ENCODE assay signal across 10 cellular contexts in genomic region chrX:123184199-123184857, GRCh38. TPM values are rescaled to one million over a fixed set of nuclear protein-coding genes. Genes with fewer than 3 reads are reported as not detected.
A peak's percentile ranks its signal among the peaks of the same experiment; 100 is the strongest.
DNase-seq lines count a peak whose midpoint lies in the region; ATAC-seq and TF ChIP-seq lines count a peak whose summit lies in the region.
"Had no signal": no experiment of that assay in that cellular context is flagged by ENCODE, and none has a peak within 500 bp of the region (broad histone marks: within the 10 kb centered on the region; RNA-seq: fewer than 3 reads in every experiment).

Gene GRIA3, plus strand, starts transcription at chrX:123184278. Its CDS starts 258 bp downstream, at chrX:123184536.

- peaks cover 35% of the 10 kb centered on the region for H3K27me3 Mint-ChIP-seq in activated T-helper 2 cell treated with anti-CD3 and anti-CD28 coated beads, Interferon-gamma antibody, Interleukin-2, Interleukin-4, amounts not matched to agents 10 μg/mL and 5 μg/mL and 100 μg/mL, durations not matched to agents 14 hours and 24 hours and 36 hours (ENCODE audit: low read depth)

- intact Hi-C loops in activated T-helper 2 cell treated with anti-CD3 and anti-CD28 coated beads, Interferon-gamma antibody, Interleukin-2, Interleukin-4, amounts not matched to agents 10 μg/mL and 5 μg/mL and 100 μg/mL, durations not matched to agents 14 hours and 24 hours and 36 hours (cut with micrococcal nuclease) = no loop called here
- intact Hi-C loops in left ventricle myocardium superior (cut with micrococcal nuclease) = no loop called here

- peak; percentile 62 for ATAC-seq in left ventricle myocardium superior
- no peak for ATAC-seq in HG02885 (IDR thresholded peaks at IDR 0.05; ENCODE audit: poor library complexity, unreplicated experiment)

- H3K36me3 Mint-ChIP-seq in activated T-helper 2 cell treated with anti-CD3 and anti-CD28 coated beads, Interferon-gamma antibody, Interleukin-2, Interleukin-4, amounts not matched to agents 10 μg/mL and 5 μg/mL and 100 μg/mL, durations not matched to agents 14 hours and 24 hours and 36 hours (ENCODE audit: low read depth) = no peaks in the 10 kb centered on the region

- peak within 1 kb of the TSS; percentile 21 for H3K4me3 Mint-ChIP-seq in activated T-helper 2 cell treated with anti-CD3 and anti-CD28 coated beads, Interferon-gamma antibody, Interleukin-2, Interleukin-4, amounts not matched to agents 10 μg/mL and 5 μg/mL and 100 μg/mL, durations not matched to agents 14 hours and 24 hours and 36 hours (ENCODE audit: low read depth)

- in situ Hi-C loops in ACHN (cut with HindIII; ENCODE audit: low pct_ligation_motif_present, low pct_unique_long_range_greater_than_20kb, low sequenced_read_pairs) = no loop called here

- H3K9me3 Mint-ChIP-seq in activated T-helper 2 cell treated with anti-CD3 and anti-CD28 coated beads, Interferon-gamma antibody, Interleukin-2, Interleukin-4, amounts not matched to agents 10 μg/mL and 5 μg/mL and 100 μg/mL, durations not matched to agents 14 hours and 24 hours and 36 hours = no peaks in the 10 kb centered on the region

- no peak within 1 kb of the TSS for H3K27ac Mint-ChIP-seq in activated T-helper 2 cell treated with anti-CD3 and anti-CD28 coated beads, Interferon-gamma antibody, Interleukin-2, Interleukin-4, amounts not matched to agents 10 μg/mL and 5 μg/mL and 100 μg/mL, durations not matched to agents 14 hours and 24 hours and 36 hours

- H3K4me1 Mint-ChIP-seq in activated T-helper 2 cell treated with anti-CD3 and anti-CD28 coated beads, Interferon-gamma antibody, Interleukin-2, Interleukin-4, amounts not matched to agents 10 μg/mL and 5 μg/mL and 100 μg/mL, durations not matched to agents 14 hours and 24 hours and 36 hours (ENCODE audit: low read depth) = no peaks in the 10 kb centered on the region

- CTCF ChIA-PET in GM10248 (lab: Yijun Ruan, JAX) = no interaction called here

- POLR2A ChIA-PET in GM10248 (lab: Yijun Ruan, JAX) = no interaction called here

- DNase-seq in GM10248 (ENCODE audit: extremely low spot score) (peak; percentile 9), left ventricle myocardium superior (no peak), retinal pigment epithelial cell (ENCODE audit: low read depth) (no peak), SIG-M5 (lab: John Stamatoyannopoulos, UW) (no peak), GM20000 (ENCODE audit: low spot score) (no peak), ACHN (no peak)
- DNase-seq in activated T-helper 2 cell treated with anti-CD3 and anti-CD28 coated beads, Interferon-gamma antibody, Interleukin-2, Interleukin-4, amounts not matched to agents 10 μg/mL and 5 μg/mL and 100 μg/mL, durations not matched to agents 14 hours and 24 hours and 36 hours (ENCODE audit: low spot score) = no peak
- DNase-seq: activated naive CD4-positive, alpha-beta T cell; stimulated activated CD4-positive, alpha-beta T cell treated with anti-CD3 and anti-CD28 coated beads, Interleukin-2, amount 100 ng/mL, for 48 hours had no signal

- TF ChIP-seq CTCF in GM10248 (IDR thresholded peaks at IDR 0.05; ENCODE audit: control extremely low read depth, extremely low read depth, low read depth, missing control alignments) = no peak
- no peak for TF ChIP-seq CTCF in retinal pigment epithelial cell (conservative IDR thresholded peaks at IDR 0.05; ENCODE audit: low read depth, low read length)
- no peak for TF ChIP-seq CTCF in GM20000 (IDR thresholded peaks at IDR 0.05; ENCODE audit: extremely low read depth, missing control alignments)

- H3K4me3 ChIP-seq in retinal pigment epithelial cell (ENCODE audit: low read length) = peak within 1 kb of the TSS; percentile 38

RNA-seq across cellular contexts. Expression of gene GRIA3, which starts in this region (rescaled TPM):
- not detected in 2 replicates for total RNA-seq in activated T-helper 2 cell treated with anti-CD3 and anti-CD28 coated beads, Interferon-gamma antibody, Interleukin-2, Interleukin-4, amounts not matched to agents 10 μg/mL and 5 μg/mL and 100 μg/mL, durations not matched to agents 14 hours and 24 hours and 36 hours
- total RNA-seq in left ventricle myocardium superior = 0.59 TPM

Comparison
In these comparisons a context has a peak if more than half of its experiments do, and no peak if none do; other contexts are left out.
1. Peak in ATAC-seq in left ventricle myocardium superior; RNA of the gene not detected or under 1 TPM.